In genomic region chr10:119526606-119527592, GRCh38 we compare ENCODE assay signal across 1 cellular context.
TF ChIP-seq lines count a peak whose summit lies in the region.

No MANE protein-coding gene starts in this region.

TF ChIP-seq in H1, 55 proteins besides CTCF, POLR2A, EP300 and RAD21:
- no peak for TF ChIP-seq RFX5 (IDR thresholded peaks at IDR 0.05; ENCODE audit: borderline replicate concordance, low read depth, low read length)
- 0 out of 2 replicates have a peak, but pooled peaks have one; percentile 21 for TF ChIP-seq E2F6 (IDR thresholded peaks at IDR 0.05)
- TF ChIP-seq FOSL1 (IDR thresholded peaks at IDR 0.05; ENCODE audit: insufficient read depth, low read depth, low read length), result no peak
